16 cellular contexts compared by ENCODE assay signal in the genomic region with DNA sequence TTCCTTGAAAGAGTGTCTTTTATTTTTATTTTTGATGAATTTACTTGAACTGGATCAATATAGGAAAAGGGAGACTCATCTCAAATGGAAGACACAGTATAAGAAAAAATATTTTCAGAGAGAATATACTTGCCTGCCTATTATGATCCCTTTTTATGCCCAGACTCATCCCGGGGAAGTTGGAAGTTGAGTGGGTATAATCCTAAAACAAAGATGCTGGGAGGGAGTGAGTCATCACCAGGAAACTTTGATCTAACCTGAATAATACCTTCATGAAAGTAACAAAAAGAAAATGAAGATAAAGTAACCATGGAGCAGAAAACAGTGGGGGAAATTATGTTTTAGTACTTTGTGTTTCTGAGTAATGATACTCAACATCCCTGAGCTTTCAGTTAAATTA.
DNase-seq lines count a peak whose midpoint lies in the region; ATAC-seq and TF ChIP-seq lines count a peak whose summit lies in the region.
"Had no signal": no experiment of that assay in that cellular context is flagged by ENCODE, and none has a peak within 500 bp of the region (broad histone marks: within the 10 kb centered on the region; RNA-seq: fewer than 3 reads in every experiment).

No MANE protein-coding gene starts in this region.

- ATAC-seq in foreskin keratinocyte (peak; percentile 18), HG02852 (IDR thresholded peaks at IDR 0.05; ENCODE audit: unreplicated experiment) (no peak)
- no peak for ATAC-seq in activated CD4-positive, CD25-positive, alpha-beta regulatory T cell treated with anti-CD3 and anti-CD28 coated beads, Interleukin-2, amount 50 U/mL, for 24 hours
- ATAC-seq: HCT116 had no signal

- DNase-seq in SJCRH30 (peak in 1 of 2 experiments; percentile 8), foreskin keratinocyte (peak in 1 of 2 donors; percentile 7), NCI-H446 treated with DMSO at 0.1 percent for 48 hours (lab: John Stamatoyannopoulos, UW) (no peak), HT-29 (ENCODE audit: low spot score) (no peak)
- DNase-seq: AML-193; Caco-2; CD8-positive, alpha-beta memory T cell; DND-41; GF-D8 had no signal

- no peaks in the 10 kb centered on the region for H3K79me2 ChIP-seq in ACC112 (ENCODE audit: control insufficient read depth, insufficient read depth, low read length, unreplicated experiment)

- H2AFZ ChIP-seq in ACC112 (ENCODE audit: low read length, unreplicated experiment) = no peak overlapping the region

- no peak overlapping the region for H3K27ac ChIP-seq in ACC112 (ENCODE audit: low read depth, low read length)
- no peak overlapping the region; the same call in 1 of the 2 replicates for H3K27ac ChIP-seq in SJCRH30
- no peak overlapping the region for H3K27ac ChIP-seq in foreskin keratinocyte
- H3K27ac ChIP-seq: 22Rv1, BLaER1 had no signal

- TF ChIP-seq CTCF in foreskin keratinocyte (conservative IDR thresholded peaks at IDR 0.05) (no peak), nephron (IDR thresholded peaks at IDR 0.05; ENCODE audit: unreplicated experiment in 3 of 3) (no peak)

- H3K4me3 ChIP-seq in ACC112 (ENCODE audit: low read depth, low read length) (0 out of 2 replicates have a peak overlapping the region, but pooled peaks have one; percentile 1), SJCRH30 (peak overlapping the region; percentile 12; the same call in 1 of the 2 replicates)
- H3K4me3 ChIP-seq: BLaER1 had no signal

- H3K9me3 Mint-ChIP-seq in nephron = peaks cover 3% of the 10 kb centered on the region

- H3K27me3 ChIP-seq in ACC112 (ENCODE audit: insufficient read depth, low read length) (no peaks in the 10 kb centered on the region), SJCRH30 (no peaks in the 10 kb centered on the region), foreskin keratinocyte (no peaks in the 10 kb centered on the region)
- H3K27me3 ChIP-seq: BLaER1 had no signal

- peaks cover 11% of the 10 kb centered on the region for H3K4me1 Mint-ChIP-seq in nephron
- H3K4me1 Mint-ChIP-seq: CD8-positive, alpha-beta memory T cell had no signal

- H3K36me3 ChIP-seq in ACC112 (ENCODE audit: insufficient read depth, low read length) = no peaks in the 10 kb centered on the region
- no peaks in the 10 kb centered on the region for H3K36me3 ChIP-seq in SJCRH30
- H3K36me3 ChIP-seq: BLaER1 had no signal

- H3K4me3 Mint-ChIP-seq in nephron = peak overlapping the region in 1 of 3 experiments; percentile 67
- H3K4me3 Mint-ChIP-seq: CD8-positive, alpha-beta memory T cell had no signal

- H3K27me3 Mint-ChIP-seq in nephron (ENCODE audit: low read depth) = no peaks in the 10 kb centered on the region
- H3K27me3 Mint-ChIP-seq: CD8-positive, alpha-beta memory T cell had no signal

- H3K9me3 ChIP-seq in SJCRH30 (replicated peaks) = no peaks in the 10 kb centered on the region
- H3K9me3 ChIP-seq: BLaER1 had no signal

- peak overlapping the region; percentile 26 to 87 (median 37) for H3K27ac Mint-ChIP-seq in nephron
- H3K27ac Mint-ChIP-seq: CD8-positive, alpha-beta memory T cell had no signal

- H3K4me1 ChIP-seq in ACC112 (ENCODE audit: control insufficient read depth, insufficient read depth, low read length, unreplicated experiment) (no peaks in the 10 kb centered on the region), SJCRH30 (peaks cover 12% of the 10 kb centered on the region), foreskin keratinocyte (no peaks in the 10 kb centered on the region)
- H3K4me1 ChIP-seq: BLaER1 had no signal

- no peaks in the 10 kb centered on the region for H3K36me3 Mint-ChIP-seq in nephron (ENCODE audit: low read depth)
- H3K36me3 Mint-ChIP-seq: CD8-positive, alpha-beta memory T cell had no signal
